8 cellular contexts compared by ENCODE assay signal in the genomic region with DNA sequence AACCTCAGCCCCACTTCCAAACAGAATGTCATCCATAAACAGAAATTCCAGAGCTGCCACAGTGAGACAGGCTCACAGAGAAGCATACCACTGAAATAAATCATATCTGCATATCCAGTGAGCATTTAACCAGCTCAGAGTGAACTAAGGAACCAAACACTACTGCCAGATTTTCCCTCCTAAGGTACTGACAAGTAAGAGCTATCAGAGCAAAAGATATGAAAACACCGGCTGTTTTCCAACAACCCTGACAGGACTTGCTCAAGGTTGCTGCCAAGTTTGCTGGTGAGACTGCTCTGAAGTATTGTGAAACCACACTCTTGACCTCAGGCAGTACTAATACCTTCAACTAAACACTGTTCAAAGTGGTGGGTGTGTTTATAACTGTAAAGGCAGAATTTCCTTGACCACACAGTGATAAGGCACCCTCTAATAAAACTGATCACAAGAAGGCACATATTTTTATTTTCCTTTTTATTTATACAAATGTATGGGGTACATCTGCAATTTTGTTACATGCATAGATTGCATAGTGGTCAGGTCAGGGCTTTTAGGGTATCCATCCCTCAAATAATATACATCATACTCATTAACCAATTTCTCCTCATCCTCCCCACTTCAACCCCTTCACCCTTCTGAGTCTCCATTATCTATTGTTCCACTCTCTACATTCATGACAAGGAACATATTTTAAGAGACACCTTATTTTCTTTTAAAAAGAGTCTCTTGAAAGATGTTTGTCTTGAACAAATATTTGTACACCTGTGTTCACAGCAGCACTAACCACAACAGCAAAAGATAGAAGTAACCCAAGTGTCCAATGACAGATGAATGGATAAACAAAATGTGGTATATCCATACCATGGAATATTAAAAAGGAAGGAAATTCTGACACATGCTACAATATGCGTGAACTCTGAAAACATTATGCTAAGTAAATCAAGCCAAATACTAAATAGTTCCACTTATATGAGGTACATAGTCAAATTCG. TPM values are rescaled to one million over a fixed set of nuclear protein-coding genes. Genes with fewer than 3 reads are reported as not detected.
DNase-seq lines count a peak whose midpoint lies in the region; ATAC-seq and TF ChIP-seq lines count a peak whose summit lies in the region.

No MANE protein-coding gene starts in this region.

- intact Hi-C loops in ovary (cut with DNase I): no loop called here

- 61 to 69% methylated on average over 3 of the region's 3 CpGs for WGBS in esophagus, 2 donors
- 66 to 67% (median 66%) methylated on average over 3 of the region's 3 CpGs for WGBS in ovary, 3 donors

- no peaks in the 10 kb centered on the region for H3K36me3 Mint-ChIP-seq in neural progenitor cell

- peak overlapping the region; percentile 21 to 68 for H3K27ac ChIP-seq in esophagus (ENCODE audit: low read depth in 2 of 2, low read length in 1 of 2)
- peak overlapping the region in 1 of 2 donors; percentile 60 for H3K27ac ChIP-seq in ovary
- no peak overlapping the region for H3K27ac ChIP-seq in neural progenitor cell

- no peak overlapping the region for H3K4me3 Mint-ChIP-seq in neural progenitor cell

- H3K9ac ChIP-seq in neural progenitor cell: no peak overlapping the region

- H3K4me3 ChIP-seq in esophagus (ENCODE audit: low read depth in 1 of 2, low read length in 2 of 2): no peak overlapping the region
- no peak overlapping the region for H3K4me3 ChIP-seq in ovary
- H3K4me3 ChIP-seq in neural progenitor cell: no peak overlapping the region

- no peaks in the 10 kb centered on the region for H3K9me3 Mint-ChIP-seq in neural progenitor cell

- TF ChIP-seq POLR2A in ovary (IDR thresholded peaks at IDR 0.05): no peak

- no peaks in the 10 kb centered on the region for H3K27me3 ChIP-seq in esophagus (ENCODE audit: control insufficient read depth in 1 of 2, insufficient read depth in 2 of 2, low read length in 2 of 2)
- no peaks in the 10 kb centered on the region for H3K27me3 ChIP-seq in ovary
- no peaks in the 10 kb centered on the region for H3K27me3 ChIP-seq in neural progenitor cell

- H3K4me2 ChIP-seq in neural progenitor cell: no peak overlapping the region

- peaks cover 12% of the 10 kb centered on the region for H3K79me2 ChIP-seq in neural progenitor cell (ENCODE audit: low read depth)

- H4K20me1 ChIP-seq in neural progenitor cell (ENCODE audit: low read depth): no peaks in the 10 kb centered on the region

- H3F3A ChIP-seq in neural progenitor cell (ENCODE audit: low read depth): no peaks in the 10 kb centered on the region

- DNase-seq in Ammon's horn (ENCODE audit: low spot score) (peak; percentile 35), RPMI8226 (peak; percentile 30), ovary (peak; percentile 46 to 72 (median 61)), NAMALWA (ENCODE audit: low spot score) (no peak), neural progenitor cell (ENCODE audit: low spot score) (no peak)

- H3K27ac Mint-ChIP-seq in neural progenitor cell: no peak overlapping the region

- peaks cover 6% of the 10 kb centered on the region in 2 donors for H3K4me1 ChIP-seq in esophagus (ENCODE audit: control insufficient read depth in 2 of 2, insufficient read depth in 2 of 2, low read length in 1 of 2)
- H3K4me1 ChIP-seq in ovary (ENCODE audit: insufficient read depth): peaks cover 18% of the 10 kb centered on the region
- no peaks in the 10 kb centered on the region for H3K4me1 ChIP-seq in neural progenitor cell

- H3K9me3 ChIP-seq in esophagus (ENCODE audit: control insufficient read depth in 2 of 2, insufficient read depth in 1 of 2, low read depth in 1 of 2, low read length in 1 of 2) (no peaks in the 10 kb centered on the region), ovary (no peaks in the 10 kb centered on the region), neural progenitor cell (ENCODE audit: low read depth) (no peaks in the 10 kb centered on the region)

- H2AFZ ChIP-seq in neural progenitor cell (replicated peaks): no peak overlapping the region

- peak; percentile 75 for ATAC-seq in GM18868 (IDR thresholded peaks at IDR 0.05; ENCODE audit: unreplicated experiment)
- peak; percentile 49 for ATAC-seq in HG03097 (IDR thresholded peaks at IDR 0.05; ENCODE audit: low FRiP score, unreplicated experiment)

- peaks cover 2% of the 10 kb centered on the region for H3K4me1 Mint-ChIP-seq in neural progenitor cell

- H3K36me3 ChIP-seq in esophagus (ENCODE audit: control insufficient read depth in 2 of 2, insufficient read depth in 2 of 2, low read length in 1 of 2): no peaks in the 10 kb centered on the region
- no peaks in the 10 kb centered on the region for H3K36me3 ChIP-seq in ovary
- H3K36me3 ChIP-seq in neural progenitor cell: no peaks in the 10 kb centered on the region

- TF ChIP-seq EP300 in ovary (IDR thresholded peaks at IDR 0.05): no peak

- peaks cover 2% of the 10 kb centered on the region for H3K27me3 Mint-ChIP-seq in neural progenitor cell (ENCODE audit: insufficient read depth, low read depth)

- no peak for TF ChIP-seq CTCF in ovary (IDR thresholded peaks at IDR 0.05)
- no peak for TF ChIP-seq CTCF in neural progenitor cell (IDR thresholded peaks at IDR 0.05)

RNA-seq across cellular contexts. Expression of gene SGMS1, which starts 18.2 kb away (rescaled TPM):
- 1 to 10 TPM; 5.4 to 7.9 TPM for polyA plus RNA-seq in esophagus
- 10 to 100 TPM; 31.4 to 90.0 (median 39.1) TPM for total RNA-seq in ovary
- 10 to 100 TPM; 15.6 to 22.5 TPM for polyA plus RNA-seq in ovary
- 9.2 and 10.3 TPM in 2 replicates for total RNA-seq in neural progenitor cell (ENCODE audit: low replicate concordance)

Comparison
In these comparisons a context has a peak if more than half of its experiments do, and no peak if none do; other contexts are left out.
1. DNase-seq: peak in Ammon's horn (single experiment), RPMI8226 (single experiment) and ovary (5 of 5); none in NAMALWA (single experiment) and neural progenitor cell (single experiment).